ENCODE assay signal across 17 cellular contexts in genomic region chr21:37429356-37429755, GRCh38.
DNase-seq lines count a peak whose midpoint lies in the region; ATAC-seq, FAIRE-seq and TF ChIP-seq lines count a peak whose summit lies in the region.
"Had no signal": no experiment of that assay in that cellular context is flagged by ENCODE, and none has a peak within 500 bp of the region (broad histone marks: within the 10 kb centered on the region; RNA-seq: fewer than 3 reads in every experiment).

No MANE protein-coding gene starts in this region.

- CTCF ChIA-PET in T-cell (lab: Charles Lee): no interaction called here

- no peak overlapping the region for H2BK120ac ChIP-seq in mesendoderm (ENCODE audit: low read depth, low read length)

- peaks cover 32% of the 10 kb centered on the region for H3K36me3 Mint-ChIP-seq in CD4-positive, CD25-positive, alpha-beta regulatory T cell
- peaks cover 31% of the 10 kb centered on the region for H3K36me3 Mint-ChIP-seq in GM23338 (ENCODE audit: low read depth)
- peaks cover 54% of the 10 kb centered on the region for H3K36me3 Mint-ChIP-seq in T-cell

- no peak overlapping the region for H4K5ac ChIP-seq in mesendoderm (ENCODE audit: low read length)

- H3K4me1 ChIP-seq in CD4-positive, CD25-positive, alpha-beta regulatory T cell (ENCODE audit: control insufficient read depth, insufficient read depth, low read length, poor library complexity, severe bottlenecking): peaks cover 25% of the 10 kb centered on the region
- H3K4me1 ChIP-seq in GM23338 (ENCODE audit: insufficient read depth) (peaks cover 24% of the 10 kb centered on the region), mesendoderm (ENCODE audit: control insufficient read depth, low read depth, low read length) (peaks cover 2% of the 10 kb centered on the region)

- no peak overlapping the region for H3K4me3 ChIP-seq in CD4-positive, CD25-positive, alpha-beta regulatory T cell (ENCODE audit: low read depth, low read length)
- H3K4me3 ChIP-seq in GM23338 (no peak overlapping the region), mesendoderm (ENCODE audit: low read length) (no peak overlapping the region)
- H3K4me3 ChIP-seq: left ventricle myocardium inferior, PC-9, skin epidermis had no signal

- H4K8ac ChIP-seq in mesendoderm (ENCODE audit: low read depth, low read length): no peak overlapping the region

- no peak overlapping the region for H2BK5ac ChIP-seq in mesendoderm (ENCODE audit: low read length)

- H3F3A ChIP-seq in GM23338 (replicated peaks; ENCODE audit: low read depth): no peaks in the 10 kb centered on the region

- no peak overlapping the region for H3K56ac ChIP-seq in mesendoderm (ENCODE audit: low read length)

- H3K27ac Mint-ChIP-seq in CD4-positive, CD25-positive, alpha-beta regulatory T cell: peak overlapping the region in 2 of 3 donors; percentile 5 to 58
- H3K27ac Mint-ChIP-seq in GM23338 (no peak overlapping the region), T-cell (peak overlapping the region; percentile 3 to 21)

- H4K20me1 ChIP-seq in GM23338 (replicated peaks; ENCODE audit: insufficient read depth): peaks cover 15% of the 10 kb centered on the region; the same call in 1 of the 2 replicates

- H3K9me3 ChIP-seq in CD4-positive, CD25-positive, alpha-beta regulatory T cell (ENCODE audit: control insufficient read depth in 2 of 2, low read length in 2 of 2): no peaks in the 10 kb centered on the region
- H3K9me3 ChIP-seq: left ventricle myocardium inferior had no signal

- ATAC-seq in CD4-positive, CD25-positive, alpha-beta regulatory T cell (ENCODE audit: low read depth in 2 of 2): no peak
- ATAC-seq in GM23338 (peak; percentile 27; the same call in 1 of the 3 replicates), T-cell (replicated peaks in 1 of 4) (no peak)
- ATAC-seq: HCT116 had no signal

- no peak overlapping the region for H2BK15ac ChIP-seq in mesendoderm (replicated peaks; ENCODE audit: low read depth)

- H3K4ac ChIP-seq in mesendoderm (ENCODE audit: low read depth, low read length): no peak overlapping the region

- H3K4me1 Mint-ChIP-seq in CD4-positive, CD25-positive, alpha-beta regulatory T cell: peaks cover 57 to 79% (median 70%) of the 10 kb centered on the region in 4 donors
- H3K4me1 Mint-ChIP-seq in GM23338 (peaks cover 47% of the 10 kb centered on the region), T-cell (peaks cover 73 to 80% (median 77%) of the 10 kb centered on the region in 3 donors)

- H3K4me2 ChIP-seq in GM23338: no peak overlapping the region
- no peak overlapping the region for H3K4me2 ChIP-seq in mesendoderm (ENCODE audit: low read length)
- H3K4me2 ChIP-seq: PC-9 had no signal

- no peaks in the 10 kb centered on the region for H3K27me3 ChIP-seq in CD4-positive, CD25-positive, alpha-beta regulatory T cell (ENCODE audit: control insufficient read depth, insufficient read depth, low read length)
- H3K27me3 ChIP-seq in GM23338 (ENCODE audit: insufficient read depth): no peaks in the 10 kb centered on the region
- H3K27me3 ChIP-seq in mesendoderm (ENCODE audit: insufficient read depth, low read length, poor library complexity): no peaks in the 10 kb centered on the region

- no peak overlapping the region for H3K9ac ChIP-seq in mesendoderm (ENCODE audit: low read length)

- no peak overlapping the region for H2AK5ac ChIP-seq in mesendoderm (ENCODE audit: low read length)

- TF ChIP-seq CTCF in GM23338 (conservative IDR thresholded peaks at IDR 0.05; ENCODE audit: low read depth in 2 of 2): no peak

- no peak overlapping the region for H3K18ac ChIP-seq in mesendoderm (ENCODE audit: low read length)

- H3K79me2 ChIP-seq in GM23338 (replicated peaks; ENCODE audit: insufficient read depth) (peaks cover 98% of the 10 kb centered on the region), mesendoderm (ENCODE audit: control insufficient read depth, insufficient read depth, low read length) (peaks cover 36% of the 10 kb centered on the region)

- H3K9me2 ChIP-seq in GM23338 (ENCODE audit: insufficient read depth): no peaks in the 10 kb centered on the region

- H3K23ac ChIP-seq in mesendoderm (ENCODE audit: low read length): no peak overlapping the region

- H3K4me3 Mint-ChIP-seq in CD4-positive, CD25-positive, alpha-beta regulatory T cell: no peak overlapping the region
- H3K4me3 Mint-ChIP-seq in GM23338 (no peak overlapping the region), T-cell (peak overlapping the region in 1 of 3 donors; percentile 5)
- H3K4me3 Mint-ChIP-seq: brain had no signal

- H3K9me3 Mint-ChIP-seq in CD4-positive, CD25-positive, alpha-beta regulatory T cell: no peaks in the 10 kb centered on the region
- H3K9me3 Mint-ChIP-seq in GM23338 (peaks cover 9% of the 10 kb centered on the region), T-cell (no peaks in the 10 kb centered on the region)

- peaks cover 18% of the 10 kb centered on the region for H3K36me3 ChIP-seq in CD4-positive, CD25-positive, alpha-beta regulatory T cell (ENCODE audit: control insufficient read depth, insufficient read depth, low read length)
- no peaks in the 10 kb centered on the region for H3K36me3 ChIP-seq in GM23338 (ENCODE audit: insufficient read depth)
- peaks cover 2% of the 10 kb centered on the region for H3K36me3 ChIP-seq in mesendoderm (ENCODE audit: control insufficient read depth, insufficient read depth, low read length)
- H3K36me3 ChIP-seq: left ventricle myocardium inferior had no signal

- POLR2A ChIA-PET in T-cell (lab: Charles Lee): no interaction called here

- WGBS in mesendoderm (ENCODE audit: extremely low coverage, insufficient coverage, low lambda C conversion rate): no CpG with 5 or more reads among the region's 7 CpGs

- no peak for DNase-seq in CD4-positive, CD25-positive, alpha-beta regulatory T cell
- DNase-seq in GM23338 (ENCODE audit: low spot score): no peak
- no peak for DNase-seq in T-cell
- peak; percentile 41 for DNase-seq in mesendoderm
- DNase-seq in GM12891 (ENCODE audit: insufficient read length, low spot score): no peak
- no peak for DNase-seq in H54 (ENCODE audit: insufficient read length, low spot score)
- DNase-seq in NCI-H446 (lab: John Stamatoyannopoulos, UW): no peak
- DNase-seq: activated CD4-positive, alpha-beta T cell treated with anti-CD3 and anti-CD28 coated beads for 4 hours; left ventricle myocardium inferior; NCI-H2029 treated with DMSO at 0.1 percent for 48 hours; NCI-H526; PC-9; stimulated activated CD4-positive, alpha-beta T cell treated with anti-CD3 and anti-CD28 coated beads, Interleukin-4, amount 100 ng/mL, for 1 hour had no signal

- peaks cover 20% of the 10 kb centered on the region for H3K79me1 ChIP-seq in mesendoderm (ENCODE audit: low read length)

- no peak for TF ChIP-seq POLR2A in GM12891 (IDR thresholded peaks at IDR 0.05; ENCODE audit: low read depth, low read length)
- TF ChIP-seq POLR2A in H54 (IDR thresholded peaks at IDR 0.05; ENCODE audit: low read depth, low read length): no peak

- FAIRE-seq in GM12891 (lab: Jason Lieb, UNC) (no peak), H54 (lab: Jason Lieb, UNC) (no peak)
- FAIRE-seq: frontal cortex had no signal

- H3K27me3 Mint-ChIP-seq in CD4-positive, CD25-positive, alpha-beta regulatory T cell: no peaks in the 10 kb centered on the region
- H3K27me3 Mint-ChIP-seq in GM23338 (ENCODE audit: insufficient read depth, low read depth, poor library complexity) (peaks cover 3% of the 10 kb centered on the region), T-cell (no peaks in the 10 kb centered on the region)
- H3K27me3 Mint-ChIP-seq: brain had no signal

- H2AFZ ChIP-seq in GM23338: no peak overlapping the region
- H2AFZ ChIP-seq: PC-9 had no signal

- peak overlapping the region; percentile 3 for H3K27ac ChIP-seq in CD4-positive, CD25-positive, alpha-beta regulatory T cell (ENCODE audit: insufficient read depth, low read length, poor library complexity, severe bottlenecking)
- H3K27ac ChIP-seq in GM23338 (ENCODE audit: low read depth): peak overlapping the region; percentile 51; the same call in 1 of the 2 replicates
- H3K27ac ChIP-seq in mesendoderm (ENCODE audit: low read depth, low read length): no peak overlapping the region
- H3K27ac ChIP-seq: PC-9, skin epidermis had no signal

TF ChIP-seq in GM23338, 12 proteins besides CTCF, POLR2A, EP300 and RAD21 (continues in another document):
- no peak for TF ChIP-seq EZH2phosphoT487 (IDR thresholded peaks at IDR 0.05; ENCODE audit: unreplicated experiment)
- no peak for TF ChIP-seq POLR2AphosphoS5 (IDR thresholded peaks at IDR 0.05; ENCODE audit: low read depth)
- no peak for TF ChIP-seq ZNF114 (CRISPR knock-in tag; IDR thresholded peaks at IDR 0.05)
- TF ChIP-seq CREB1 (CRISPR knock-in tag; IDR thresholded peaks at IDR 0.05; ENCODE audit: low read depth): no peak
- no peak for TF ChIP-seq JUNB (IDR thresholded peaks at IDR 0.05; ENCODE audit: unreplicated experiment)
- no peak for TF ChIP-seq ZNF331 (CRISPR knock-in tag; IDR thresholded peaks at IDR 0.05; ENCODE audit: low read depth)

TF ChIP-seq in GM12891, 5 proteins besides CTCF, POLR2A, EP300 and RAD21:
- TF ChIP-seq TAF1 (IDR thresholded peaks at IDR 0.05; ENCODE audit: low read depth, low read length): no peak
- TF ChIP-seq PAX5 (IDR thresholded peaks at IDR 0.05; ENCODE audit: insufficient read depth, low read length, severe bottlenecking): no peak
- no peak for TF ChIP-seq POLR2AphosphoS5 (IDR thresholded peaks at IDR 0.05; ENCODE audit: low read depth, low read length)
- no peak; the same call in 1 of the 2 replicates for TF ChIP-seq SPI1 (IDR thresholded peaks at IDR 0.05; ENCODE audit: low read depth, low read length)
- TF ChIP-seq POU2F2 (IDR thresholded peaks at IDR 0.05; ENCODE audit: low read depth, low read length): no peak
